ENCODE assay signal across 28 cellular contexts in genomic region chr4:23323436-23323835, GRCh38.
"Had no signal": no experiment of that assay in that cellular context is flagged by ENCODE, and none has a peak within 500 bp of the region (broad histone marks: within the 10 kb centered on the region; RNA-seq: fewer than 3 reads in every experiment).

No MANE protein-coding gene starts in this region.

- H3K4me3 ChIP-seq: ascending aorta, breast epithelium, cardiac muscle cell, colonic mucosa had no signal

- H3K9me3 ChIP-seq: ascending aorta, breast epithelium, colonic mucosa had no signal

- H3K27me3 ChIP-seq: ascending aorta, breast epithelium, cardiac muscle cell, colonic mucosa had no signal

- DNase-seq: activated B cell treated with CpG ODN at 0.5 μM for 24 hours; activated CD4-positive, alpha-beta T cell treated with anti-CD3 and anti-CD28 coated beads for 48 hours; activated CD4-positive, alpha-beta T cell treated with anti-CD3 and anti-CD28 coated beads, Interleukin-2, amount 50 U/mL, for 1 hour; activated CD4-positive, alpha-beta T cell treated with anti-CD3 and anti-CD28 coated beads, Interleukin-2, amount 50 U/mL, for 48 hours; activated CD8-positive, alpha-beta memory T cell treated with anti-CD3 and anti-CD28 coated beads, Interleukin-2, amount 10 ng/mL, durations not matched to agents 7 days and 5 days; activated CD8-positive, alpha-beta memory T cell treated with anti-CD3 and anti-CD28 coated beads, Interleukin-2, amount 50 U/mL, for 4 hours; activated CD8-positive, alpha-beta T cell treated with anti-CD3 and anti-CD28 coated beads, Interleukin-2, amount 10 ng/mL, durations not matched to agents 7 days and 5 days; activated effector memory CD4-positive, alpha-beta T cell treated with anti-CD3 and anti-CD28 coated beads, Interleukin-2, amount 50 U/mL, for 16 hours; activated naive CD4-positive, alpha-beta T cell; activated naive CD4-positive, alpha-beta T cell treated with anti-CD3 and anti-CD28 coated beads, Interleukin-2, amount 10 ng/mL, durations not matched to agents 7 days and 5 days; activated naive CD8-positive, alpha-beta T cell treated with anti-CD3 and anti-CD28 coated beads, Interleukin-2, amount 10 ng/mL, durations not matched to agents 7 days and 5 days; activated T-cell treated with anti-CD3 and anti-CD28 coated beads, Interleukin-2, amount 50 U/mL, for 1 hour; activated T-cell treated with anti-CD3 and anti-CD28 coated beads, Interleukin-2, amount 50 U/mL, for 48 hours; central memory CD4-positive, alpha-beta T cell; cerebellar nuclear complex; colonic mucosa; effector memory CD4-positive, alpha-beta T cell; endodermal cell; foreskin fibroblast; head of caudate nucleus; T-helper 1 cell; T-helper 17 cell; T1000; WERI-Rb-1 had no signal

- H3K36me3 ChIP-seq: ascending aorta, breast epithelium, cardiac muscle cell, colonic mucosa, WERI-Rb-1 had no signal

- H3K27ac ChIP-seq: ascending aorta, breast epithelium, cardiac muscle cell, colonic mucosa, WERI-Rb-1 had no signal

- H3K4me1 ChIP-seq: ascending aorta, breast epithelium, colonic mucosa had no signal

- FAIRE-seq: frontal cortex had no signal
